In the genomic region with DNA sequence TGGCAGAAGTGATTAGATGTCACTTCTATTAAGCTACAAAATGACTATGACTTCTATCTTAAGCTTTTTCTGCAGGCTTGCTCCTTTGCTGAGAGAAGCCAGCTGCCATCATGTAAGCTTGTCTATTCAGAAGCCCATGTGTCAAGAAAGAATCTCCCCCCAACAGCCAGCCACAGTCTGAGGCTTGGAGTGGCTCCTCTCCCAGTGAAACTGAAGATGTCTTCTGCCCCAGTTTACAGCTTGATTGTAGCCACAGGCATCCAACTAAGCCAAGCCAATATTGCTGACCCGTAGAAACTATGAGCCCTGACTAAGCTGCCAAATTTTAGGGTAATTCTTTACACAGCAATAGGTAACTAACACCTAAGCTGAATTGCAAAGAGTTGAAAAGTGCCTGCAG, we compare ENCODE assay signal across 21 cellular contexts. TPM values are rescaled to one million over a fixed set of nuclear protein-coding genes. Genes with fewer than 3 reads are reported as not detected.
DNase-seq lines count a peak whose midpoint lies in the region; TF ChIP-seq lines count a peak whose summit lies in the region.
"Had no signal": no experiment of that assay in that cellular context is flagged by ENCODE, and none has a peak within 500 bp of the region (broad histone marks: within the 10 kb centered on the region; RNA-seq: fewer than 3 reads in every experiment).

No MANE protein-coding gene starts in this region.

- TF ChIP-seq CTCF in AG04450 (IDR thresholded peaks at IDR 0.05; ENCODE audit: low read depth, low read length) (0 out of 2 replicates have a peak, but pooled peaks have one; percentile 1), MM.1S (IDR thresholded peaks at IDR 0.05; ENCODE audit: low read length) (no peak), WERI-Rb-1 (IDR thresholded peaks at IDR 0.05; ENCODE audit: low read depth, low read length) (no peak), GM10266 (IDR thresholded peaks at IDR 0.05; ENCODE audit: control insufficient read depth, insufficient read depth, low read depth, missing control alignments) (no peak)

- no peak overlapping the region for H4K91ac ChIP-seq in neuronal stem cell (ENCODE audit: low read depth, low read length, poor library complexity)

- H3K27ac ChIP-seq in AG04450 (ENCODE audit: low read depth, low read length) (no peak overlapping the region), MM.1S (ENCODE audit: low read length) (no peak overlapping the region), neuronal stem cell (replicated peaks; ENCODE audit: low read length) (no peak overlapping the region), WERI-Rb-1 (no peak overlapping the region)
- H3K27ac ChIP-seq: 22Rv1, A549, HL-60 had no signal

- H2BK15ac ChIP-seq in neuronal stem cell (ENCODE audit: low read length), result no peak overlapping the region

- no peak overlapping the region for H2BK12ac ChIP-seq in neuronal stem cell (ENCODE audit: low read length)

- H4K20me1 ChIP-seq in MM.1S (ENCODE audit: insufficient read depth, low read length), result no peaks in the 10 kb centered on the region

- H2AFZ ChIP-seq in MM.1S (ENCODE audit: low read length) (no peak overlapping the region), neuronal stem cell (ENCODE audit: low read length) (no peak overlapping the region)

- no peak overlapping the region for H3K23ac ChIP-seq in neuronal stem cell (ENCODE audit: low read depth, low read length, poor library complexity)

- DNase-seq in AG04450 (ENCODE audit: low read depth, low spot score) (no peak), MM.1S (peak; percentile 48), astrocyte of the hippocampus (ENCODE audit: low read depth, low spot score) (peak; percentile 2), neuronal stem cell (ENCODE audit: low spot score) (no peak), NCI-H774 (lab: John Stamatoyannopoulos, UW) (no peak), WERI-Rb-1 (no peak), GM10266 (ENCODE audit: extremely low spot score) (no peak)
- DNase-seq: BE2C; C1 segment of cervical spinal cord; CD4-positive, CD25-positive, alpha-beta regulatory T cell; CD8-positive, alpha-beta memory T cell; COR-L47; DMS 273 treated with DMSO at 0.1 percent for 48 hours; DMS53; DND-41; EL; GOT3; HFFc6 had no signal

- H3K9me3 ChIP-seq in AG04450 (ENCODE audit: control insufficient read depth, insufficient read depth, low read length) (no peaks in the 10 kb centered on the region), MM.1S (replicated peaks; ENCODE audit: insufficient read depth, low read length) (no peaks in the 10 kb centered on the region), neuronal stem cell (replicated peaks in 1 of 2; ENCODE audit: control insufficient read depth in 2 of 2, insufficient read depth in 1 of 2, low read depth in 1 of 2, low read length in 2 of 2) (no peaks in the 10 kb centered on the region), WERI-Rb-1 (ENCODE audit: severe bottlenecking) (no peaks in the 10 kb centered on the region)
- H3K9me3 ChIP-seq: A549, BE2C had no signal

- no peaks in the 10 kb centered on the region for H3K36me3 ChIP-seq in MM.1S (replicated peaks; ENCODE audit: insufficient read depth, low read length)
- no peaks in the 10 kb centered on the region for H3K36me3 ChIP-seq in neuronal stem cell (replicated peaks in 1 of 2; ENCODE audit: control insufficient read depth in 2 of 2, insufficient read depth in 2 of 2, low read length in 2 of 2)
- H3K36me3 ChIP-seq in WERI-Rb-1, result no peaks in the 10 kb centered on the region
- H3K36me3 ChIP-seq: BE2C had no signal

- H3K4me1 ChIP-seq in MM.1S (ENCODE audit: low read length), result no peaks in the 10 kb centered on the region
- H3K4me1 ChIP-seq in neuronal stem cell (ENCODE audit: control insufficient read depth in 2 of 2, insufficient read depth in 1 of 2, low read depth in 1 of 2, low read length in 2 of 2), result no peaks in the 10 kb centered on the region
- H3K4me1 ChIP-seq: A549, BE2C had no signal

- H3K4me2 ChIP-seq in MM.1S (ENCODE audit: low read depth, low read length), result no peak overlapping the region
- no peak overlapping the region for H3K4me2 ChIP-seq in neuronal stem cell (ENCODE audit: insufficient read depth, low read length, poor library complexity, severe bottlenecking)
- H3K4me2 ChIP-seq: A549 had no signal

- H3K27me3 ChIP-seq in AG04450 (ENCODE audit: control insufficient read depth, insufficient read depth, low read length) (no peaks in the 10 kb centered on the region), MM.1S (replicated peaks; ENCODE audit: insufficient read depth, low read length) (no peaks in the 10 kb centered on the region), neuronal stem cell (ENCODE audit: control insufficient read depth in 3 of 3, insufficient read depth in 3 of 3, low read depth in 1 of 3, low read length in 3 of 3) (no peaks in the 10 kb centered on the region), WERI-Rb-1 (ENCODE audit: insufficient read depth, low read depth, severe bottlenecking) (no peaks in the 10 kb centered on the region)
- H3K27me3 ChIP-seq: BE2C had no signal

- H3K4me3 ChIP-seq in AG04450 (ENCODE audit: low read depth, low read length) (no peak overlapping the region), MM.1S (ENCODE audit: low read length) (no peak overlapping the region), neuronal stem cell (ENCODE audit: low read length in 2 of 2) (no peak overlapping the region), WERI-Rb-1 (ENCODE audit: low read depth, low read length) (no peak overlapping the region)
- H3K4me3 ChIP-seq: A549 had no signal

- POLR2A ChIA-PET in AG04450 (lab: Yijun Ruan, JAX), result no interaction called here

- no peak overlapping the region for H3K4ac ChIP-seq in neuronal stem cell (ENCODE audit: low read length)

- H4K8ac ChIP-seq in neuronal stem cell (ENCODE audit: low read depth, low read length), result no peak overlapping the region

- peak overlapping the region; percentile 16 for H3K18ac ChIP-seq in neuronal stem cell (ENCODE audit: low read length)

- no CpG with 5 or more reads among the region's 1 CpG for WGBS in neuronal stem cell (ENCODE audit: extremely low coverage in 2 of 2, insufficient read length in 2 of 2, insufficient replicate concordance in 1 of 2), 2 donors

- no peak overlapping the region for H3K14ac ChIP-seq in neuronal stem cell (ENCODE audit: low read length)

- no peaks in the 10 kb centered on the region for H3F3A ChIP-seq in MM.1S (ENCODE audit: insufficient read depth, low read length)

- H3K79me1 ChIP-seq in neuronal stem cell (ENCODE audit: low read depth, low read length), result no peaks in the 10 kb centered on the region

- H2BK5ac ChIP-seq in neuronal stem cell (ENCODE audit: low read length), result no peak overlapping the region

- H2BK120ac ChIP-seq in neuronal stem cell (ENCODE audit: low read depth, low read length), result no peak overlapping the region

- H2AK5ac ChIP-seq in neuronal stem cell (ENCODE audit: low read depth, low read length), result no peak overlapping the region

- H3K9me2 ChIP-seq in MM.1S (replicated peaks; ENCODE audit: insufficient read depth, low read length), result no peaks in the 10 kb centered on the region

- H3K9ac ChIP-seq in MM.1S (ENCODE audit: low read length) (no peak overlapping the region), neuronal stem cell (ENCODE audit: low read depth, low read length, poor library complexity) (no peak overlapping the region)

- CTCF ChIA-PET in AG04450 (lab: Charles Lee), result no interaction called here

- H3K79me2 ChIP-seq in MM.1S (ENCODE audit: low read length), result no peaks in the 10 kb centered on the region

RNA-seq across cellular contexts. Expression of gene SLC10A7, which starts 26.7 kb away (rescaled TPM):
- 8.9 and 13.8 TPM in 2 replicates for polyA plus RNA-seq in AG04450 (2011; rRNA removed)
- polyA minus RNA-seq in AG04450 (2011; rRNA and poly(A)+ RNA removed), result 7.6 and 17.8 TPM in 2 replicates
- polyA plus RNA-seq in neuronal stem cell (2013, experiment 1 of 2), result 4.9 TPM
- 4.6 TPM for polyA plus RNA-seq in neuronal stem cell (2013, experiment 2 of 2)

Comparison
In these comparisons a context has a peak if more than half of its experiments do, and no peak if none do; other contexts are left out.
1. DNase-seq: peak in MM.1S (single experiment) and astrocyte of the hippocampus (single experiment); none in AG04450 (single experiment), neuronal stem cell (single experiment), NCI-H774 (single experiment), WERI-Rb-1 (single experiment) and GM10266 (single experiment).